ENCODE assay signal across 17 cellular contexts in genomic region chr20:53492212-53492611, GRCh38.
A peak's percentile ranks its signal among the peaks of the same experiment; 100 is the strongest.
DNase-seq lines count a peak whose midpoint lies in the region; ATAC-seq, FAIRE-seq and TF ChIP-seq lines count a peak whose summit lies in the region.
"Had no signal": no experiment of that assay in that cellular context is flagged by ENCODE, and none has a peak within 500 bp of the region (broad histone marks: within the 10 kb centered on the region; RNA-seq: fewer than 3 reads in every experiment).

No MANE protein-coding gene starts in this region.

- H3K79me1 ChIP-seq in IMR-90 (ENCODE audit: low read depth in 1 of 2, low read length in 2 of 2): no peaks in the 10 kb centered on the region

- H3K56ac ChIP-seq in IMR-90 (ENCODE audit: extremely low read depth, insufficient read depth, low read length): no peak overlapping the region

- no peak overlapping the region for H4K5ac ChIP-seq in IMR-90 (ENCODE audit: low read depth, low read length)

- no peak overlapping the region for H2AFZ ChIP-seq in IMR-90 (replicated peaks; ENCODE audit: low read length, poor library complexity)
- H2AFZ ChIP-seq: GM23338 had no signal

- no peak overlapping the region for H2BK5ac ChIP-seq in IMR-90 (ENCODE audit: low read depth, low read length, poor library complexity, severe bottlenecking)

- peaks cover under 1% of the 10 kb centered on the region for H3K27me3 Mint-ChIP-seq in activated T-cell treated with anti-CD3 and anti-CD28 coated beads, Interleukin-2, amount 50 U/mL, for 24 hours
- H3K27me3 Mint-ChIP-seq in mesothelial cell of epicardium (ENCODE audit: low read depth) (no peaks in the 10 kb centered on the region), progenitor cell of endocrine pancreas (no peaks in the 10 kb centered on the region)

- no peaks in the 10 kb centered on the region for H3K9me3 Mint-ChIP-seq in activated T-cell treated with anti-CD3 and anti-CD28 coated beads, Interleukin-2, amount 50 U/mL, for 24 hours
- H3K9me3 Mint-ChIP-seq in mesothelial cell of epicardium (peaks cover 7% of the 10 kb centered on the region), progenitor cell of endocrine pancreas (ENCODE audit: low read depth) (peaks cover 3% of the 10 kb centered on the region)

- no peak overlapping the region for H3K4me3 ChIP-seq in IMR-90 (ENCODE audit: insufficient read depth, low read depth, low read length)
- no peak overlapping the region for H3K4me3 ChIP-seq in bronchial epithelial cell (ENCODE audit: low read depth, low read length)
- H3K4me3 ChIP-seq: GM23338 had no signal

- H3K27ac ChIP-seq in IMR-90 (ENCODE audit: insufficient read depth, low read length): no peak overlapping the region

- WGBS in IMR-90 (ENCODE audit: extremely low coverage in 2 of 2, insufficient read length in 1 of 2), 2 experiments: no CpG with 5 or more reads among the region's 3 CpGs

- peaks cover 25% of the 10 kb centered on the region for H3K4me1 Mint-ChIP-seq in activated T-cell treated with anti-CD3 and anti-CD28 coated beads, Interleukin-2, amount 50 U/mL, for 24 hours (ENCODE audit: low read depth)
- H3K4me1 Mint-ChIP-seq in mesothelial cell of epicardium (peaks cover 52% of the 10 kb centered on the region), progenitor cell of endocrine pancreas (ENCODE audit: low read depth) (peaks cover 17% of the 10 kb centered on the region)

- no peak overlapping the region for H3K4me3 Mint-ChIP-seq in activated T-cell treated with anti-CD3 and anti-CD28 coated beads, Interleukin-2, amount 50 U/mL, for 24 hours
- no peak overlapping the region for H3K4me3 Mint-ChIP-seq in mesothelial cell of epicardium
- H3K4me3 Mint-ChIP-seq in progenitor cell of endocrine pancreas (ENCODE audit: low read depth): no peak overlapping the region
- H3K4me3 Mint-ChIP-seq: GM23338 had no signal

- H3K4me1 ChIP-seq in IMR-90 (ENCODE audit: control insufficient read depth, insufficient read depth, low read length): no peaks in the 10 kb centered on the region

- H2BK15ac ChIP-seq in IMR-90 (ENCODE audit: low read depth, low read length): no peak overlapping the region

- no peaks in the 10 kb centered on the region for H4K20me1 ChIP-seq in IMR-90 (ENCODE audit: insufficient read depth, low read length)

- dilution Hi-C loops in IMR-90 (cut with HindIII; ENCODE audit: low sequenced_read_pairs, unreplicated experiment): no loop called here

- no peaks in the 10 kb centered on the region for H3K36me3 Mint-ChIP-seq in activated T-cell treated with anti-CD3 and anti-CD28 coated beads, Interleukin-2, amount 50 U/mL, for 24 hours (ENCODE audit: low read depth)
- H3K36me3 Mint-ChIP-seq in mesothelial cell of epicardium: peaks cover 9% of the 10 kb centered on the region
- peaks cover 9% of the 10 kb centered on the region for H3K36me3 Mint-ChIP-seq in progenitor cell of endocrine pancreas (ENCODE audit: insufficient read depth)

- H3K36me3 ChIP-seq in IMR-90 (ENCODE audit: control insufficient read depth, insufficient read depth, low read length): no peaks in the 10 kb centered on the region
- no peaks in the 10 kb centered on the region for H3K36me3 ChIP-seq in bronchial epithelial cell (ENCODE audit: control insufficient read depth, insufficient read depth, low read length)

- CTCF ChIA-PET in IMR-90 (lab: Yijun Ruan, JAX): interaction anchor here (0.6 to 0.7 kb wide), 3 partner anchors 18 to 1605 kb away, joined by 3 to 6 read pairs (median 3); no protein-coding TSS in a partner anchor

- no peak overlapping the region for H3K4me2 ChIP-seq in IMR-90 (ENCODE audit: low read depth, low read length)
- H3K4me2 ChIP-seq: GM23338 had no signal

- no peaks in the 10 kb centered on the region for H3K9me1 ChIP-seq in IMR-90 (ENCODE audit: insufficient read depth, low read length)

- no TSS peak for BruUV-seq in IMR-90 (replicated peaks; lab: Mats Ljungman, UMichigan)

- H3K27me3 ChIP-seq in IMR-90 (ENCODE audit: control insufficient read depth, insufficient read depth, low read length) (no peaks in the 10 kb centered on the region), bronchial epithelial cell (ENCODE audit: control insufficient read depth, insufficient read depth, low read length) (no peaks in the 10 kb centered on the region)

- no peak overlapping the region for H2AK9ac ChIP-seq in IMR-90 (replicated peaks; ENCODE audit: low read depth, low read length, poor library complexity)

- no peak for TF ChIP-seq RAD21 in IMR-90 (IDR thresholded peaks at IDR 0.05; ENCODE audit: low read length)

- no peak overlapping the region for H4K91ac ChIP-seq in IMR-90 (ENCODE audit: insufficient read depth, low read depth, low read length)

- no peak overlapping the region for H3K9ac ChIP-seq in IMR-90 (ENCODE audit: low read depth, low read length)

- no peak overlapping the region for H4K8ac ChIP-seq in IMR-90 (ENCODE audit: low read depth in 2 of 2, low read length in 2 of 2)

- FAIRE-seq in bronchial epithelial cell (lab: Jason Lieb, UNC): no peak

- H3K27ac Mint-ChIP-seq in activated T-cell treated with anti-CD3 and anti-CD28 coated beads, Interleukin-2, amount 50 U/mL, for 24 hours: peak overlapping the region; percentile 36
- peak overlapping the region; percentile 30 for H3K27ac Mint-ChIP-seq in mesothelial cell of epicardium
- H3K27ac Mint-ChIP-seq in progenitor cell of endocrine pancreas: no peak overlapping the region
- H3K27ac Mint-ChIP-seq: GM23338 had no signal

- intact Hi-C loops in IMR-90 (cut with micrococcal nuclease): no loop called here

- POLR2A ChIA-PET in IMR-90 (lab: Charles Lee; ENCODE audit: unreplicated experiment): no interaction called here

- H3K18ac ChIP-seq in IMR-90 (ENCODE audit: low read depth, low read length): no peak overlapping the region

- H3K4ac ChIP-seq in IMR-90 (ENCODE audit: low read depth, low read length): no peak overlapping the region

- ATAC-seq in IMR-90 (ENCODE audit: low read depth): no peak
- ATAC-seq in HG02798 (IDR thresholded peaks at IDR 0.05; ENCODE audit: poor library complexity, unreplicated experiment): no peak
- no peak for ATAC-seq in GM18505 (IDR thresholded peaks at IDR 0.05; ENCODE audit: unreplicated experiment)
- ATAC-seq: GM23338 had no signal

- no peak overlapping the region for H3K23ac ChIP-seq in IMR-90 (ENCODE audit: low read depth, low read length)

- H2BK120ac ChIP-seq in IMR-90 (ENCODE audit: low read depth, low read length): no peak overlapping the region

- no peak overlapping the region for H3K14ac ChIP-seq in IMR-90 (replicated peaks; ENCODE audit: low read depth, low read length)

- TF ChIP-seq CTCF in IMR-90 (conservative IDR thresholded peaks at IDR 0.05; ENCODE audit: low read depth, low read length) (no peak), bronchial epithelial cell (IDR thresholded peaks at IDR 0.05; ENCODE audit: insufficient read depth, low read length, severe bottlenecking) (no peak), mesothelial cell of epicardium (IDR thresholded peaks at IDR 0.05; ENCODE audit: unreplicated experiment) (no peak), progenitor cell of endocrine pancreas (IDR thresholded peaks at IDR 0.05; ENCODE audit: unreplicated experiment) (no peak)

- in situ Hi-C loops in IMR-90 (cut with MboI; ENCODE audit: low sequenced_read_pairs): no loop called here

- no peak for DNase-seq in activated T-cell treated with anti-CD3 and anti-CD28 coated beads, Interleukin-2, amount 50 U/mL, for 24 hours
- DNase-seq in activated T-cell treated with anti-CD3 and anti-CD28 coated beads for 4 hours (no peak), IMR-90 (no peak), bronchial epithelial cell (ENCODE audit: low read depth) (peak; percentile 39), mesothelial cell of epicardium (ENCODE audit: low spot score in 2 of 2, unreplicated experiment in 2 of 2) (no peak), progenitor cell of endocrine pancreas (ENCODE audit: low spot score, unreplicated experiment) (no peak)
- DNase-seq: C1 segment of cervical spinal cord, DMS79 treated with DMSO at 0.1 percent for 48 hours, Karpas-422, NCI-H1105, NCI-H1694, NCI-H345, NCI-H69, SIG-M5 had no signal

- H2AK5ac ChIP-seq in IMR-90 (ENCODE audit: low read depth, low read length): no peak overlapping the region

- H3K9me3 ChIP-seq in IMR-90 (ENCODE audit: control insufficient read depth, insufficient read depth, low read length): no peaks in the 10 kb centered on the region

- H2BK20ac ChIP-seq in IMR-90 (ENCODE audit: low read depth, low read length): no peak overlapping the region

- TF ChIP-seq POLR2A in IMR-90 (IDR thresholded peaks at IDR 0.05; ENCODE audit: low read depth, low read length): no peak
- no peak for TF ChIP-seq POLR2A in GM18505 (IDR thresholded peaks at IDR 0.05; ENCODE audit: borderline replicate concordance, extremely low read depth, insufficient read depth, insufficient read length)

TF ChIP-seq in IMR-90, 13 proteins besides CTCF, POLR2A, EP300 and RAD21:
- TF ChIP-seq CEBPB (IDR thresholded peaks at IDR 0.05; ENCODE audit: low read depth, low read length) (peak; percentile 58), RCOR1 (IDR thresholded peaks at IDR 0.05; ENCODE audit: insufficient replicate concordance, low read length) (no peak)
